In genomic region chr22:48060266-48060665, GRCh38 we compare ENCODE assay signal across 35 cellular contexts.
"Had no signal": no experiment of that assay in that cellular context is flagged by ENCODE, and none has a peak within 500 bp of the region (broad histone marks: within the 10 kb centered on the region; RNA-seq: fewer than 3 reads in every experiment).

No MANE protein-coding gene starts in this region.

- H3K27ac ChIP-seq: KMS-11 had no signal

- H3K9me3 ChIP-seq: MG63 had no signal

- H3K36me3 ChIP-seq: MG63 had no signal

- H3K9ac ChIP-seq: KMS-11 had no signal

- H3K4me2 ChIP-seq: KMS-11 had no signal

- H3K4me3 ChIP-seq: MG63 had no signal

- DNase-seq: Karpas-422, Kasumi-1, KG1, MG63, MM.1S, MV-4-11, NCI-H1048, NCI-H1092, NCI-H1092 treated with DMSO at 0.1 percent for 48 hours, NCI-H1105, NCI-H1105 treated with DMSO at 0.1 percent for 48 hours, NCI-H1417, NCI-H1417 treated with DMSO at 0.1 percent for 48 hours, NCI-H1436, NCI-H1436 treated with DMSO at 0.1 percent for 48 hours, NCI-H146, NCI-H1694, NCI-H1694 treated with DMSO at 0.1 percent for 48 hours, NCI-H187, NCI-H187 treated with DMSO at 0.1 percent for 48 hours, NCI-H1930, NCI-H2029, NCI-H2029 treated with DMSO at 0.1 percent for 48 hours, NCI-H2081, NCI-H2081 treated with DMSO at 0.1 percent for 48 hours, NCI-H2107, NCI-H2171, NCI-H2171 treated with DMSO at 0.1 percent for 48 hours, NCI-H2227 treated with DMSO at 0.1 percent for 48 hours, NCI-H226, NCI-H345, NCI-H446, NCI-H446 treated with DMSO at 0.1 percent for 48 hours, NCI-H510A had no signal
